Comparison of ENCODE assay signal across 30 cellular contexts in the genomic region with DNA sequence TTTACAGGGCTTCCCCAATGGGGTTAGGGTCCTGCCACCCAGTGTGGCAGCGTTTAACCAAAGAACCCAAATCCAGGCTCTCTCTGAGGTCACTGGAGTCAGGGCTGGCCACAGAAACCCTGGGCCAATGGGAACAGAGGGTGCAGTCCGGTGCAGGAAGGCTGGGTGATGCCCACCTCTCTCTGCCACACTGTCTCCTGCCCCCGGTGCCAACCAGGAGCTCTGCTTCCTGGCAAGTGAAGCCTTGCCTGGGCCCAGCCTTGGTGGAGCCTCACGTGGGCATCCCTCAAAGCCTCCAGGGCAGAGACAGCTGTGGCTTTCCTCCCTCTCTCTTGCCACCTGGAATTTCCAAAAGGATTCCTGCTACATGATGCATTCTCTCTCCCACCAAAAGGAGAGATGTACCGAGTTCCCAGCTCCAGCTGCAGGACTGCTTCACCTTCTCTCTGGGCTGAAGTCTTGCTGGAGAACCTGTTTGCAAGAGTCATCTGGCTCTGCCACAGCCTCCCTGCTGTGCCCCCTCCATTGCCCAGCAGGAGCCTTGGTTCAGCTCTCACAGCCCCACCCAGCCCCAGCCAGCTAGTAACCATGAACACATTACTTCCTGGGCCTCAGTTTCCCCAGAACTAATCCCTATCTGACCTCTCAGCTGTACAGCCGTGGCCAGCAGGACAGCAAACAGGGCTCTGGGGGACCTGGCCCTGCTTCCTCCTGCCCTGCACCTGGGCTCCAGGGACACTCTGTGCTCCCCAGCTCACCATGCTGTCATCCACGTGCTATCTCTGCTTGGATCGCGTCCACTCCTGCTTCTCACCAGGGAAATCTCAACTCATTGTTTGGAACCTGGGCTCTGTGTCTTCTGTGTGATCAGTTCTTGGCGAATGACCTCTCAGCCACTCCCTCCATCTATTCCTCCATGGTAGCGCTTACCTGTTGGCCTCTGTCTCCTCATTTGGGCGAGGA. TPM values are rescaled to one million over a fixed set of nuclear protein-coding genes. Genes with fewer than 3 reads are reported as not detected.
DNase-seq lines count a peak whose midpoint lies in the region; ATAC-seq, FAIRE-seq and TF ChIP-seq lines count a peak whose summit lies in the region.
"Had no signal": no experiment of that assay in that cellular context is flagged by ENCODE, and none has a peak within 500 bp of the region (broad histone marks: within the 10 kb centered on the region; RNA-seq: fewer than 3 reads in every experiment).

No MANE protein-coding gene starts in this region.

- intact Hi-C loops in Panc1 (cut with micrococcal nuclease; ENCODE audit: unreplicated experiment), result no loop called here
- intact Hi-C loops in kidney (cut with DNase I), result no loop called here
- intact Hi-C loops in aorta (cut with DNase I), result no loop called here
- intact Hi-C loops in left ventricle myocardium inferior (cut with micrococcal nuclease), result no loop called here

- H3K9me3 ChIP-seq in Panc1 (ENCODE audit: control insufficient read depth, insufficient read depth, low read depth, low read length) (no peaks in the 10 kb centered on the region), kidney (ENCODE audit: control insufficient read depth in 1 of 2, low read length in 2 of 2) (no peaks in the 10 kb centered on the region), aorta (ENCODE audit: control insufficient read depth, low read length) (no peaks in the 10 kb centered on the region), left ventricle myocardium inferior (replicated peaks) (no peaks in the 10 kb centered on the region)
- H3K9me3 ChIP-seq: colonic mucosa, esophagus muscularis mucosa, sigmoid colon, transverse colon had no signal

- no peak overlapping the region for H3K4me3 ChIP-seq in Panc1 (ENCODE audit: low read depth in 2 of 2, low read length in 2 of 2)
- no peak overlapping the region for H3K4me3 ChIP-seq in kidney (ENCODE audit: low read length in 2 of 2)
- H3K4me3 ChIP-seq in aorta (ENCODE audit: low read length in 2 of 2), result no peak overlapping the region
- H3K4me3 ChIP-seq in left ventricle myocardium inferior, result no peak overlapping the region
- H3K4me3 ChIP-seq: colonic mucosa, esophagus muscularis mucosa, hepatocyte, neural progenitor cell, sigmoid colon, transverse colon had no signal

- H3K4me1 Mint-ChIP-seq in stimulated activated naive CD8-positive, alpha-beta T cell treated with anti-CD3 and anti-CD28 coated beads, Interleukin-15, amount 100 ng/mL, for 72 hours, result peaks cover 12% of the 10 kb centered on the region

- H3K4me3 Mint-ChIP-seq in stimulated activated naive CD8-positive, alpha-beta T cell treated with anti-CD3 and anti-CD28 coated beads, Interleukin-15, amount 100 ng/mL, for 72 hours, result no peak overlapping the region
- H3K4me3 Mint-ChIP-seq: CD4-positive, alpha-beta memory T cell; effector memory CD8-positive, alpha-beta T cell; HFFc6; neural progenitor cell had no signal

- 82 to 84% methylated on average over 12 of the region's 12 CpGs for WGBS in aorta, 2 donors

- H3K36me3 ChIP-seq in Panc1 (ENCODE audit: control insufficient read depth, insufficient read depth, low read length), result no peaks in the 10 kb centered on the region
- H3K36me3 ChIP-seq in kidney (ENCODE audit: control insufficient read depth in 1 of 2, insufficient read depth in 2 of 2, low read length in 2 of 2), result no peaks in the 10 kb centered on the region
- no peaks in the 10 kb centered on the region for H3K36me3 ChIP-seq in aorta (ENCODE audit: control insufficient read depth in 1 of 2, insufficient read depth in 2 of 2, low read length in 1 of 2)
- H3K36me3 ChIP-seq in left ventricle myocardium inferior, result no peaks in the 10 kb centered on the region
- H3K36me3 ChIP-seq: colonic mucosa, esophagus muscularis mucosa, neural progenitor cell, sigmoid colon, transverse colon had no signal

- BruUV-seq in Panc1 (replicated peaks; lab: Mats Ljungman, UMichigan), result no TSS peak

- H3K27me3 ChIP-seq in Panc1 (ENCODE audit: control insufficient read depth, insufficient read depth, low read length), result no peaks in the 10 kb centered on the region
- no peaks in the 10 kb centered on the region for H3K27me3 ChIP-seq in aorta (ENCODE audit: control insufficient read depth in 1 of 2, insufficient read depth in 2 of 2, low read length in 1 of 2)
- peaks cover 17% of the 10 kb centered on the region for H3K27me3 ChIP-seq in left ventricle myocardium inferior (ENCODE audit: low read depth)
- H3K27me3 ChIP-seq: colonic mucosa, hepatocyte, neural progenitor cell, sigmoid colon, transverse colon had no signal

- H3K27ac ChIP-seq in Panc1 (ENCODE audit: low read length), result no peak overlapping the region
- no peak overlapping the region for H3K27ac ChIP-seq in kidney (ENCODE audit: low read depth in 2 of 2, low read length in 2 of 2)
- H3K27ac ChIP-seq in aorta (ENCODE audit: low read depth in 1 of 2, low read length in 2 of 2), result no peak overlapping the region
- H3K27ac ChIP-seq in left ventricle myocardium inferior (replicated peaks), result no peak overlapping the region
- H3K27ac ChIP-seq: colonic mucosa, esophagus muscularis mucosa, hepatocyte, KMS-11, neural progenitor cell, sigmoid colon, transverse colon had no signal

- in situ Hi-C loops in Panc1 (cut with HindIII; ENCODE audit: low pct_unique_long_range_greater_than_20kb, low sequenced_read_pairs), result no loop called here
- in situ Hi-C loops in KBM-7 (cut with MboI; ENCODE audit: low pct_unique_long_range_greater_than_20kb, low sequenced_read_pairs), result no loop called here

- peak; percentile 18 for ATAC-seq in stimulated activated naive CD8-positive, alpha-beta T cell treated with anti-CD3 and anti-CD28 coated beads, Interleukin-15, amount 100 ng/mL, for 72 hours
- ATAC-seq in stimulated activated naive CD8-positive, alpha-beta T cell treated with anti-CD3 and anti-CD28 coated beads, Interleukin-15, Interleukin-2, amounts not matched to agents 100 U/mL and 50 U/mL, for 24 hours, result no peak
- ATAC-seq in Panc1 (peak; percentile 45; the same call in 1 of the 2 replicates), aorta (ENCODE audit: low FRiP score) (no peak)
- ATAC-seq: effector memory CD8-positive, alpha-beta T cell; left ventricle myocardium superior had no signal

- no peak overlapping the region for H3K27ac Mint-ChIP-seq in stimulated activated naive CD8-positive, alpha-beta T cell treated with anti-CD3 and anti-CD28 coated beads, Interleukin-15, amount 100 ng/mL, for 72 hours
- H3K27ac Mint-ChIP-seq: CD4-positive, alpha-beta memory T cell; HFFc6; neural progenitor cell; progenitor cell of endocrine pancreas had no signal

- H3K9ac ChIP-seq in kidney (ENCODE audit: low read length in 2 of 2), result no peak overlapping the region
- H3K9ac ChIP-seq: KMS-11, neural progenitor cell had no signal

- POLR2A ChIA-PET in Panc1 (lab: Charles Lee), result no interaction called here

- no peaks in the 10 kb centered on the region for H3K4me1 ChIP-seq in Panc1 (ENCODE audit: control insufficient read depth, insufficient read depth, low read length)
- no peaks in the 10 kb centered on the region for H3K4me1 ChIP-seq in kidney (ENCODE audit: control insufficient read depth in 1 of 2, insufficient read depth in 1 of 2, low read depth in 1 of 2, low read length in 2 of 2)
- H3K4me1 ChIP-seq in aorta (ENCODE audit: control insufficient read depth in 1 of 2, insufficient read depth in 2 of 2, low read length in 2 of 2), result no peaks in the 10 kb centered on the region
- H3K4me1 ChIP-seq in left ventricle myocardium inferior, result peaks cover 9% of the 10 kb centered on the region
- H3K4me1 ChIP-seq: colonic mucosa, esophagus muscularis mucosa, neural progenitor cell, sigmoid colon, transverse colon had no signal

- peaks cover 10 to 11% of the 10 kb centered on the region in 2 donors for H3K9me3 Mint-ChIP-seq in stimulated activated naive CD8-positive, alpha-beta T cell treated with anti-CD3 and anti-CD28 coated beads, Interleukin-15, amount 100 ng/mL, for 72 hours

- no peak for DNase-seq in stimulated activated naive CD8-positive, alpha-beta T cell treated with anti-CD3 and anti-CD28 coated beads, Interleukin-15, amount 100 ng/mL, for 72 hours
- DNase-seq in stimulated activated naive CD8-positive, alpha-beta T cell treated with anti-CD3 and anti-CD28 coated beads, Interleukin-15, Interleukin-2, amounts not matched to agents 100 U/mL and 50 U/mL, for 24 hours, result no peak
- DNase-seq in Panc1 (ENCODE audit: low read depth, low spot score) (no peak), kidney (peak; percentile 58), aorta (peak; percentile 21 to 34), left ventricle myocardium inferior (no peak), GM19240 (ENCODE audit: insufficient read length, low spot score) (no peak), KBM-7 (no peak)
- DNase-seq: activated CD4-positive, alpha-beta T cell treated with anti-CD3 and anti-CD28 coated beads for 4 hours; CD4-positive, alpha-beta memory T cell; colonic mucosa; effector memory CD8-positive, alpha-beta T cell; HFFc6; immature natural killer cell; left ventricle myocardium superior; MV-4-11; NCI-H1694; NCI-H524 treated with DMSO at 0.1 percent for 48 hours; sigmoid colon; stimulated activated CD4-positive, alpha-beta T cell treated with anti-CD3 and anti-CD28 coated beads, Interleukin-15, amount 100 ng/mL, for 24 hours; transverse colon had no signal

- H3K27me3 Mint-ChIP-seq in stimulated activated naive CD8-positive, alpha-beta T cell treated with anti-CD3 and anti-CD28 coated beads, Interleukin-15, amount 100 ng/mL, for 72 hours, result peaks cover 43% of the 10 kb centered on the region

- no peak for TF ChIP-seq CTCF in Panc1 (IDR thresholded peaks at IDR 0.05)
- no peak for TF ChIP-seq CTCF in kidney (IDR thresholded peaks at IDR 0.05; ENCODE audit: borderline replicate concordance, extremely low read depth, insufficient read depth)
- TF ChIP-seq CTCF in left ventricle myocardium inferior (IDR thresholded peaks at IDR 0.05; ENCODE audit: borderline replicate concordance), result no peak

- CTCF ChIA-PET in Panc1 (lab: Charles Lee), result no interaction called here

- no peak for FAIRE-seq in kidney (lab: Jason Lieb, UNC)
- FAIRE-seq: frontal cortex, G401.6, RCC 7860 had no signal

RNA-seq across cellular contexts. Expression of a gene that starts 43.4 kb away (rescaled TPM):
- total RNA-seq in Panc1 (2021; ENCODE audit: unreplicated experiment) (0.39 TPM), kidney (0.63 TPM), aorta (not detected), left ventricle myocardium inferior (0.30 TPM)
- polyA plus RNA-seq in Panc1 (2012; ENCODE audit: insufficient read length), result 0.12 TPM
- polyA plus RNA-seq in kidney (ENCODE audit: insufficient read depth, low read depth, low replicate concordance) (0.67 TPM), aorta (not detected)
- total RNA-seq: CD4-positive, alpha-beta memory T cell; T-helper 1 cell treated with Interleukin-12 subunit alpha and Interleukin-12 subunit beta and Interleukin-4 antibody, amounts not matched to agents 30 ng/mL and 1 ng/mL, for 36 hours had no signal
- polyA plus RNA-seq: CD4-positive, alpha-beta memory T cell; immature natural killer cell had no signal

Comparison
In these comparisons a context has a peak if more than half of its experiments do, and no peak if none do; other contexts are left out.
1. ATAC-seq: peak in stimulated activated naive CD8-positive, alpha-beta T cell treated with anti-CD3 and anti-CD28 coated beads, Interleukin-15, amount 100 ng/mL, for 72 hours (single experiment) and Panc1 (single experiment); none in stimulated activated naive CD8-positive, alpha-beta T cell treated with anti-CD3 and anti-CD28 coated beads, Interleukin-15, Interleukin-2, amounts not matched to agents 100 U/mL and 50 U/mL, for 24 hours (single experiment) and aorta (single experiment).
2. DNase-seq: peak in kidney (single experiment) and aorta (2 of 2); none in stimulated activated naive CD8-positive, alpha-beta T cell treated with anti-CD3 and anti-CD28 coated beads, Interleukin-15, amount 100 ng/mL, for 72 hours (0 of 2), stimulated activated naive CD8-positive, alpha-beta T cell treated with anti-CD3 and anti-CD28 coated beads, Interleukin-15, Interleukin-2, amounts not matched to agents 100 U/mL and 50 U/mL, for 24 hours (single experiment), Panc1 (single experiment), left ventricle myocardium inferior (single experiment), GM19240 (single experiment) and KBM-7 (single experiment).